1 cellular context compared by ENCODE assay signal in the genomic region with DNA sequence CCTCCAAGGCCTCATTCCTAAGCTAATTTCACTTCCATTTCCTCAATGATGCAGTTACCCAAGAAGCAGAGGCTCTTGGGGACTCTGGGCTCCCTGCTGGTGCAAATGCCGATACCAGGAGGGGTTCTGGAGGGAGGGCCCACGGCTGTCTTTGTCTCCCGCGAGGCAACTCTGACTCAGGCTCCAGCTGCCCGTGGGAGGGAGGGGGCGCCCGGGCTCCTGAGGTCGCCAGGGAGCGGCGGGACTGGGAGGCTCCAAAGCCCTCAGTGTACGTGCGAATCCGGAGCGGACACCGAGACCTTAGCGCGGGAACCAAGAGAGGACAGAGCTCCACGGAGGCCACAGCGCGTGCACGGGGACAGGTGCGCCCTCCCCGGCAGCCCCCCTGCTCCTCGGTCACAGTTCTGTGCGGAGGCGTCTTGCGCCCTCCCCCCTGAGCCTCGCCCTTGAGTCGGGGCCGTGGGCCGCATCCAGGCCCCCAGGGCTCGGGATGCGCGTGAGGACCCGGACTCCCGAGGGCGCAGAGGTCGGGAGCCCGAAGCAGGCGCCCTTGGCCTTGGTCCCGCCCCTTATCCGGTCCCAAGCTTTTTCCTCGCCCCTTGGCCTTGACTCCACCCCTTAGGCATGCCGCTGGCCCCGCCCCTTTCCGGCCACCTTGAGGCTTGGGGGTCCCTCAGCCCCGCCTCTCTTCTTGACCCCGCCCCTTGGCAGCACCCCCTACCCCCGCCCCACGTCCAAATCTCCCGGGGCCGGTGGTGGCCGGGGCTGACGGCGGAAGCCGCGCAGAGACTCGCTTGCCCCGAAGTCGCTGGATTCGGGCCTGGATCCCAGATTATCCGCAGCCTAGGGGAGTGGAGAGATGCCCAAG.
TF ChIP-seq lines count a peak whose summit lies in the region.

No MANE protein-coding gene starts in this region.

TF ChIP-seq in HepG2, 621 proteins besides CTCF, POLR2A, EP300 and RAD21:
- TF ChIP-seq GABPB1 (CRISPR knock-in tag; IDR thresholded peaks at IDR 0.05) = peak; percentile 41; the same call in 1 of the 2 replicates
- TF ChIP-seq, protein P1, sequence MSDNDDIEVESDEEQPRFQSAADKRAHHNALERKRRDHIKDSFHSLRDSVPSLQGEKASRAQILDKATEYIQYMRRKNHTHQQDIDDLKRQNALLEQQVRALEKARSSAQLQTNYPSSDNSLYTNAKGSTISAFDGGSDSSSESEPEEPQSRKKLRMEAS (IDR thresholded peaks at IDR 0.05) = 0 out of 2 replicates have a peak, but pooled peaks have one; percentile 12
- no peak for TF ChIP-seq ZNF329 (CRISPR knock-in tag; IDR thresholded peaks at IDR 0.05; ENCODE audit: low read depth)
- no peak for TF ChIP-seq ZNF7 (CRISPR knock-in tag; IDR thresholded peaks at IDR 0.05)
- TF ChIP-seq KLF15 (CRISPR knock-in tag; IDR thresholded peaks at IDR 0.05; ENCODE audit: borderline replicate concordance) = no peak
- 0 out of 2 replicates have a peak, but pooled peaks have one; percentile 56 for TF ChIP-seq EZH2 (conservative IDR thresholded peaks at IDR 0.05; ENCODE audit: low read depth, low read length)
- no peak for TF ChIP-seq MAZ (IDR thresholded peaks at IDR 0.05; ENCODE audit: borderline replicate concordance, low read depth, low read length)
- TF ChIP-seq MAZ (CRISPR knock-in tag; IDR thresholded peaks at IDR 0.05; ENCODE audit: low read depth) = no peak
- TF ChIP-seq, protein P2, sequence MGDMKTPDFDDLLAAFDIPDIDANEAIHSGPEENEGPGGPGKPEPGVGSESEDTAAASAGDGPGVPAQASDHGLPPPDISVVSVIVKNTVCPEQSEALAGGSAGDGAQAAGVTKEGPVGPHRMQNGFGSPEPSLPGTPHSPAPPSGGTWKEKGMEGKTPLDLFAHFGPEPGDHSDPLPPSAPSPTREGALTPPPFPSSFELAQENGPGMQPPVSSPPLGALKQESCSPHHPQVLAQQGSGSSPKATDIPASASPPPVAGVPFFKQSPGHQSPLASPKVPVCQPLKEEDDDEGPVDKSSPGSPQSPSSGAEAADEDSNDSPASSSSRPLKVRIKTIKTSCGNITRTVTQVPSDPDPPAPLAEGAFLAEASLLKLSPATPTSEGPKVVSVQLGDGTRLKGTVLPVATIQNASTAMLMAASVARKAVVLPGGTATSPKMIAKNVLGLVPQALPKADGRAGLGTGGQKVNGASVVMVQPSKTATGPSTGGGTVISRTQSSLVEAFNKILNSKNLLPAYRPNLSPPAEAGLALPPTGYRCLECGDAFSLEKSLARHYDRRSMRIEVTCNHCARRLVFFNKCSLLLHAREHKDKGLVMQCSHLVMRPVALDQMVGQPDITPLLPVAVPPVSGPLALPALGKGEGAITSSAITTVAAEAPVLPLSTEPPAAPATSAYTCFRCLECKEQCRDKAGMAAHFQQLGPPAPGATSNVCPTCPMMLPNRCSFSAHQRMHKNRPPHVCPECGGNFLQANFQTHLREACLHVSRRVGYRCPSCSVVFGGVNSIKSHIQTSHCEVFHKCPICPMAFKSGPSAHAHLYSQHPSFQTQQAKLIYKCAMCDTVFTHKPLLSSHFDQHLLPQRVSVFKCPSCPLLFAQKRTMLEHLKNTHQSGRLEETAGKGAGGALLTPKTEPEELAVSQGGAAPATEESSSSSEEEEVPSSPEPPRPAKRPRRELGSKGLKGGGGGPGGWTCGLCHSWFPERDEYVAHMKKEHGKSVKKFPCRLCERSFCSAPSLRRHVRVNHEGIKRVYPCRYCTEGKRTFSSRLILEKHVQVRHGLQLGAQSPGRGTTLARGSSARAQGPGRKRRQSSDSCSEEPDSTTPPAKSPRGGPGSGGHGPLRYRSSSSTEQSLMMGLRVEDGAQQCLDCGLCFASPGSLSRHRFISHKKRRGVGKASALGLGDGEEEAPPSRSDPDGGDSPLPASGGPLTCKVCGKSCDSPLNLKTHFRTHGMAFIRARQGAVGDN (CRISPR knock-in tag; IDR thresholded peaks at IDR 0.05) = peak; percentile 58
- peak; percentile 8 for TF ChIP-seq HNRNPLL (IDR thresholded peaks at IDR 0.05; ENCODE audit: low read depth, low read length, poor library complexity, severe bottlenecking)
- peak; percentile 45 for TF ChIP-seq AGO1 (IDR thresholded peaks at IDR 0.05; ENCODE audit: low read depth, low read length, poor library complexity, severe bottlenecking)
